ENCODE assay signal across 19 cellular contexts in the genomic region with DNA sequence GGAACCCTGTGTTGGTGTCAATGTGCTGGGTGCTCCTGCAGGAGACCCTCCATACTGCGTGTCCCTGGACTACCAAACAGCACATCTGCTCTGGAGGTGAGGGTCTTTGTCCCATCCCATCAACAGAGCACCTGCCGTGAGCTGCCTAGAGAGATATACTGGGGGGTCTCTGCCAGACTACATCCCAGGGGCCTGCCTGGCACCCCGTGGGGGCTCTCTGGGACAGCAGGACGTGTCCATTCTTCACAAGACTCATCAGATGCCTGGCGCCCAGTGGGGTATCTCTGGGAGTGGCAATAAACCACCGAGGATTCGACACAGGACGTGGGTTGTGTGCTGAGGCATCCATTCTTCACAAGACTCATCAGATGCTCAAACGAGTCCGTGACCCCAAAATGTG. TPM values are rescaled to one million over a fixed set of nuclear protein-coding genes. Genes with fewer than 3 reads are reported as not detected.
"Had no signal": no experiment of that assay in that cellular context is flagged by ENCODE, and none has a peak within 500 bp of the region (broad histone marks: within the 10 kb centered on the region; RNA-seq: fewer than 3 reads in every experiment).

No MANE protein-coding gene starts in this region.

- H3K4me1 ChIP-seq: gastrocnemius medialis, pancreas, prostate gland, uterus had no signal

- H3K27ac ChIP-seq: epithelial cell of prostate, esophagus muscularis mucosa, gastrocnemius medialis, heart right ventricle, left lung, lower lobe of right lung, pancreas, prostate gland, skin epidermis, uterus had no signal

- H3K27me3 ChIP-seq: left lung, pancreas, right lobe of liver had no signal

- DNase-seq: effector memory CD8-positive, alpha-beta T cell; gastrocnemius medialis; heart right ventricle; hypothalamus; islet precursor cell; naive thymus-derived CD4-positive, alpha-beta T cell; nucleus accumbens; stimulated activated CD4-positive, alpha-beta T cell treated with anti-CD3 and anti-CD28 coated beads, Interleukin-12 subunit alpha, Interleukin-12 subunit beta, amount 100 ng/mL, for 4 hours; stimulated activated naive CD4-positive, alpha-beta T cell treated with Interleukin-2 at 50 U/mL for 16 hours; uterus had no signal

- H3K9me3 ChIP-seq: esophagus muscularis mucosa, gastrocnemius medialis, left lung, lower lobe of right lung, pancreas, prostate gland, right lobe of liver, uterus had no signal

- H3K4me3 ChIP-seq: esophagus muscularis mucosa, gastrocnemius medialis, heart right ventricle, left lung, lower lobe of right lung, pancreas, prostate gland, right lobe of liver, skin epidermis, uterus had no signal

- FAIRE-seq: colon, pancreas had no signal

- H3K36me3 ChIP-seq: esophagus muscularis mucosa, gastrocnemius medialis, heart right ventricle, left lung, lower lobe of right lung, pancreas, prostate gland, right lobe of liver, uterus had no signal

- ATAC-seq: effector memory CD8-positive, alpha-beta T cell; gastrocnemius medialis; heart right ventricle; left lung; lower lobe of right lung; naive thymus-derived CD4-positive, alpha-beta T cell; pancreas; right lobe of liver had no signal

RNA-seq across cellular contexts. Expression of gene SHANK2, which starts 42.7 kb away (rescaled TPM):
- polyA plus RNA-seq: naive thymus-derived CD4-positive, alpha-beta T cell had no signal
